ENCODE assay signal across 2 cellular contexts in genomic region chr18:73841661-73842060, GRCh38.
TF ChIP-seq lines count a peak whose summit lies in the region.

No MANE protein-coding gene starts in this region.

TF ChIP-seq in A549, 52 proteins besides CTCF, POLR2A, EP300 and RAD21:
- TF ChIP-seq TP53 (CRISPR knock-in tag; IDR thresholded peaks at IDR 0.05) (no peak), RNF2 (IDR thresholded peaks at IDR 0.05; ENCODE audit: borderline replicate concordance, low read depth) (no peak), PHF8 (IDR thresholded peaks at IDR 0.05; ENCODE audit: borderline replicate concordance, low read depth) (no peak), NPAS2 (CRISPR knock-in tag; IDR thresholded peaks at IDR 0.05; ENCODE audit: borderline replicate concordance) (no peak), E2F6 (IDR thresholded peaks at IDR 0.05; ENCODE audit: borderline replicate concordance, low read depth) (no peak), SREBF2 (IDR thresholded peaks at IDR 0.05) (no peak), ESRRA (IDR thresholded peaks at IDR 0.05; ENCODE audit: borderline replicate concordance, low read length) (no peak), NFE2L2 (conservative IDR thresholded peaks at IDR 0.05; ENCODE audit: low read length) (no peak), ATOH8 (CRISPR knock-in tag; IDR thresholded peaks at IDR 0.05; ENCODE audit: low read depth) (no peak), USF2 (IDR thresholded peaks at IDR 0.05) (no peak), FOSB (CRISPR knock-in tag; IDR thresholded peaks at IDR 0.05) (no peak), HOXB13 (CRISPR knock-in tag; IDR thresholded peaks at IDR 0.05; ENCODE audit: low read depth) (no peak), FOXS1 (CRISPR knock-in tag; IDR thresholded peaks at IDR 0.05) (no peak), SMC3 (IDR thresholded peaks at IDR 0.05) (no peak), RCOR1 (IDR thresholded peaks at IDR 0.05; ENCODE audit: low read depth, low read length) (no peak), JUNB (IDR thresholded peaks at IDR 0.05) (no peak), FOSL2 (IDR thresholded peaks at IDR 0.05) (no peak), FOSL2 (CRISPR knock-in tag; IDR thresholded peaks at IDR 0.05) (no peak), MAFK (IDR thresholded peaks at IDR 0.05; ENCODE audit: partially characterized antibody) (no peak), MYC (IDR thresholded peaks at IDR 0.05; ENCODE audit: borderline replicate concordance, low read length) (no peak), CEBPB (IDR thresholded peaks at IDR 0.05) (no peak)

TF ChIP-seq in SK-N-SH, 30 proteins besides CTCF, POLR2A, EP300 and RAD21:
- TF ChIP-seq FOXM1 (IDR thresholded peaks at IDR 0.05; ENCODE audit: low read depth): no peak
- no peak for TF ChIP-seq EZH2phosphoT487 (IDR thresholded peaks at IDR 0.05; ENCODE audit: borderline replicate concordance, low read depth)
- no peak for TF ChIP-seq MAX (IDR thresholded peaks at IDR 0.05; ENCODE audit: low read depth)
- no peak for TF ChIP-seq GATA2 (CRISPR knock-in tag; IDR thresholded peaks at IDR 0.05)
- no peak for TF ChIP-seq TEAD4 (IDR thresholded peaks at IDR 0.05; ENCODE audit: borderline replicate concordance, insufficient read depth)
- no peak for TF ChIP-seq TCF12 (IDR thresholded peaks at IDR 0.05)
- no peak for TF ChIP-seq PBX3 (IDR thresholded peaks at IDR 0.05)
- TF ChIP-seq YY1 (IDR thresholded peaks at IDR 0.05; ENCODE audit: low read depth): no peak
- TF ChIP-seq POLR2AphosphoS5 (IDR thresholded peaks at IDR 0.05; ENCODE audit: low read depth, low read length): no peak
- TF ChIP-seq USF1 (IDR thresholded peaks at IDR 0.05; ENCODE audit: borderline replicate concordance, low read depth): no peak
- TF ChIP-seq REST (IDR thresholded peaks at IDR 0.05; ENCODE audit: low read depth, low read length): no peak
- no peak for TF ChIP-seq RXRA (IDR thresholded peaks at IDR 0.05; ENCODE audit: borderline replicate concordance, low read depth)
- no peak for TF ChIP-seq CHD2 (IDR thresholded peaks at IDR 0.05; ENCODE audit: low read length, partially characterized antibody)
- no peak for TF ChIP-seq ELF1 (IDR thresholded peaks at IDR 0.05)
- no peak for TF ChIP-seq SIN3A (IDR thresholded peaks at IDR 0.05; ENCODE audit: borderline replicate concordance, low read depth, low read length)
- no peak for TF ChIP-seq SMC3 (IDR thresholded peaks at IDR 0.05; ENCODE audit: low read depth, low read length)
- TF ChIP-seq GABPA (IDR thresholded peaks at IDR 0.05; ENCODE audit: low read depth): no peak
TF ChIP-seq in SK-N-SH: peak in this region for 0.
